Comparison of ENCODE assay signal across 8 cellular contexts in the genomic region with DNA sequence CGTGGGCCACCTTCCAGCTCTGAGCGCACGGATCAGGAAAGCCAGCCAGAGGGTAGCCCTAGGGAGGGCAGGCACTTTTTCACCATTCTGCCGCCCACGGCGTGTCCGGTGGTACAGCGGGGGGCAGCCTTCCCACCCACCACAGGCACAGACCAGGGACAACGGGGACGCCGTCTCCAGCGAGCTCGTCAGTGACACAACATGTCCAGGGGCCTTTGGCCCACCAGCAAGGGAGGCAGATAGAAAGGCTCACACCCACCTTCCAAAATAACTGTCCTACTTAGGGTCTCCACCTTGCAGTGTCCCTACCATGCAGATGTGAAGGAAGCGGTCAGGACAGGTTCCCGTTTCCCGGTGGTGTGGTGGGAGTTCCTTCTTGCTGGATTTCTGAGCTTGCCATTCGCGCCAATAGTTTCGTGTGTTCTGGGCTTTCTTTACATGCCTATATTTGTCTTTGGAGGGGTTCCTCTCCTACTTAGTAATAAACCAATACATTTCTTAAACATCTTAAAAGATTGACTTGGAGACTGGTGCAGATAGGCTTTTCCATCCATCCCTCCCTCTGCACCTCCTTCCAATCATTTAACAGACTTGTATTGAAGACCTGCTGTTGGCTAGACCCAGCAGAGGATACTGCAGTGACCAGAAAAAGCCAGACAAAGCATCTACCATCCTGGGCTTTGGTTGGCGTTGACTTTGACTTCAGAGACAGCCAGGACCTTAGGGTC. TPM values are rescaled to one million over a fixed set of nuclear protein-coding genes. Genes with fewer than 3 reads are reported as not detected.
DNase-seq lines count a peak whose midpoint lies in the region; TF ChIP-seq lines count a peak whose summit lies in the region.

No MANE protein-coding gene starts in this region.

- H3K4me3 ChIP-seq in HAP-1 (peak overlapping the region; percentile 82), SK-N-SH (ENCODE audit: low read depth in 2 of 2, low read length in 1 of 2) (peak overlapping the region; percentile 92 to 98), fibroblast of mammary gland (ENCODE audit: control insufficient read depth, low read depth, low read length) (peak overlapping the region; percentile 92)

- in situ Hi-C loops in HAP-1 (cut with MboI; ENCODE audit: low sequenced_read_pairs), result no loop called here

- DNase-seq in HAP-1 (ENCODE audit: low spot score in 2 of 2) (no peak), SK-N-SH (no peak), fibroblast of mammary gland (ENCODE audit: low read depth) (peak; percentile 46), progenitor cell of endocrine pancreas (ENCODE audit: low spot score, unreplicated experiment) (no peak), hepatic stellate cell (ENCODE audit: low spot score) (no peak), posterior cingulate gyrus (no peak)
- DNase-seq in activated CD4-positive, CD25-positive, alpha-beta regulatory T cell (lab: John Stamatoyannopoulos, UW), result no peak

- H3K27ac ChIP-seq in C4-2B, result peak overlapping the region; percentile 94
- peak overlapping the region; percentile 98 to 99 for H3K27ac ChIP-seq in SK-N-SH (ENCODE audit: low read depth in 2 of 2, low read length in 1 of 2)

- CTCF ChIA-PET in SK-N-SH (lab: Yijun Ruan, JAX), result interaction anchor here (1.2 kb wide), 1 partner anchor 9 kb away, joined by 3 read pairs; no protein-coding TSS in a partner anchor

- H3K9me3 ChIP-seq in HAP-1 (peaks cover 5% of the 10 kb centered on the region; the same call in 1 of the 2 replicates), SK-N-SH (peaks cover 7% of the 10 kb centered on the region; the same call in 1 of the 2 replicates)

- peaks cover 11% of the 10 kb centered on the region for H3K4me1 ChIP-seq in HAP-1
- H3K4me1 ChIP-seq in SK-N-SH (ENCODE audit: control insufficient read depth in 1 of 2, insufficient read depth in 2 of 2, low read depth in 1 of 2, low read length in 1 of 2), result peaks cover 16 to 18% of the 10 kb centered on the region in 2 experiments; a peak in 3 of 4 replicates

- no peak for TF ChIP-seq EP300 in SK-N-SH (IDR thresholded peaks at IDR 0.05; ENCODE audit: borderline replicate concordance in 1 of 2, low read depth in 1 of 2, low read length in 1 of 2)

- H3K4me2 ChIP-seq in SK-N-SH, result peak overlapping the region; percentile 85

- H3K36me3 Mint-ChIP-seq in progenitor cell of endocrine pancreas (ENCODE audit: insufficient read depth), result peaks cover 18% of the 10 kb centered on the region

- no peaks in the 10 kb centered on the region for H3K27me3 ChIP-seq in HAP-1 (ENCODE audit: low read depth)
- no peaks in the 10 kb centered on the region for H3K27me3 ChIP-seq in SK-N-SH (ENCODE audit: insufficient read depth)

- peaks cover 6% of the 10 kb centered on the region for H3K9me3 Mint-ChIP-seq in progenitor cell of endocrine pancreas (ENCODE audit: low read depth)

- peak overlapping the region; percentile 91 for H3K4me3 Mint-ChIP-seq in progenitor cell of endocrine pancreas (ENCODE audit: low read depth)

- peaks cover 9% of the 10 kb centered on the region for H3F3A ChIP-seq in SK-N-SH (replicated peaks; ENCODE audit: insufficient read depth)

- H3K36me3 ChIP-seq in HAP-1 (replicated peaks) (no peaks in the 10 kb centered on the region; the same call in none of the 2 replicates), SK-N-SH (replicated peaks in 1 of 2; ENCODE audit: control insufficient read depth in 1 of 2, insufficient read depth in 2 of 2, low read length in 1 of 2) (peaks cover 6 to 38% of the 10 kb centered on the region in 2 experiments)

- WGBS in SK-N-SH (ENCODE audit: low lambda C conversion rate), result 12% methylated on average over 9 of the region's 20 CpGs

- no peaks in the 10 kb centered on the region for H4K20me1 ChIP-seq in SK-N-SH (ENCODE audit: insufficient read depth)

- H3K27me3 Mint-ChIP-seq in progenitor cell of endocrine pancreas, result no peaks in the 10 kb centered on the region

- TF ChIP-seq CTCF in C4-2B (conservative IDR thresholded peaks at IDR 0.05) (no peak), SK-N-SH (IDR thresholded peaks at IDR 0.05) (no peak), fibroblast of mammary gland (conservative IDR thresholded peaks at IDR 0.05; ENCODE audit: control insufficient read depth, insufficient read depth, low read depth, low read length) (no peak), progenitor cell of endocrine pancreas (IDR thresholded peaks at IDR 0.05; ENCODE audit: unreplicated experiment) (no peak)

- H3K9ac ChIP-seq in SK-N-SH, result peak overlapping the region; percentile 98

- H3K4me1 Mint-ChIP-seq in progenitor cell of endocrine pancreas (ENCODE audit: low read depth), result peaks cover 30% of the 10 kb centered on the region

- no peak overlapping the region; the same call in 1 of the 2 replicates for H2AFZ ChIP-seq in SK-N-SH (ENCODE audit: low read depth)

- H3K9me2 ChIP-seq in SK-N-SH, result no peaks in the 10 kb centered on the region

- intact Hi-C loops in posterior cingulate gyrus (cut with DNase I), result no loop called here

- POLR2A ChIA-PET in SK-N-SH (lab: Yijun Ruan, JAX), result interaction anchor here (0.8 kb wide), 1 partner anchor 9 kb away, joined by 4 read pairs; no protein-coding TSS in a partner anchor

- peaks cover 65% of the 10 kb centered on the region for H3K79me2 ChIP-seq in SK-N-SH (ENCODE audit: insufficient read depth)

- peak overlapping the region; percentile 72 for H3K27ac Mint-ChIP-seq in progenitor cell of endocrine pancreas

- no peak for TF ChIP-seq RAD21 in SK-N-SH (IDR thresholded peaks at IDR 0.05; ENCODE audit: low read length)

TF ChIP-seq in SK-N-SH, 30 proteins besides CTCF, POLR2A, EP300 and RAD21:
- TF ChIP-seq ELF1 (IDR thresholded peaks at IDR 0.05), result no peak
- no peak for TF ChIP-seq FOXM1 (IDR thresholded peaks at IDR 0.05; ENCODE audit: low read depth)
- no peak for TF ChIP-seq TCF12 (IDR thresholded peaks at IDR 0.05)
- TF ChIP-seq NRF1 (IDR thresholded peaks at IDR 0.05; ENCODE audit: low read depth, low read length), result no peak
- TF ChIP-seq RFX5 (IDR thresholded peaks at IDR 0.05; ENCODE audit: low read length), result no peak
- no peak for TF ChIP-seq POLR2AphosphoS5 (IDR thresholded peaks at IDR 0.05; ENCODE audit: low read depth, low read length)
- TF ChIP-seq REST (IDR thresholded peaks at IDR 0.05; ENCODE audit: low read depth, low read length), result no peak
TF ChIP-seq in SK-N-SH: peak in this region for 0.

RNA-seq across cellular contexts. Expression of gene ASB1, which starts 0.9 kb away (rescaled TPM):
- polyA plus RNA-seq in SK-N-SH (2012; rRNA removed), result 33.3 and 33.6 TPM in 2 replicates
- 23.3 and 25.2 TPM in 2 replicates for polyA plus RNA-seq in SK-N-SH (2012; cell fraction: cytosol; rRNA removed)
- 80.7 and 86.5 TPM in 2 replicates for polyA plus RNA-seq in SK-N-SH (2012; cell fraction: nucleus; rRNA removed)
- 42.3 and 46.8 TPM in 2 replicates for total RNA-seq in progenitor cell of endocrine pancreas
